ENCODE assay signal across 1 cellular context in the genomic region with DNA sequence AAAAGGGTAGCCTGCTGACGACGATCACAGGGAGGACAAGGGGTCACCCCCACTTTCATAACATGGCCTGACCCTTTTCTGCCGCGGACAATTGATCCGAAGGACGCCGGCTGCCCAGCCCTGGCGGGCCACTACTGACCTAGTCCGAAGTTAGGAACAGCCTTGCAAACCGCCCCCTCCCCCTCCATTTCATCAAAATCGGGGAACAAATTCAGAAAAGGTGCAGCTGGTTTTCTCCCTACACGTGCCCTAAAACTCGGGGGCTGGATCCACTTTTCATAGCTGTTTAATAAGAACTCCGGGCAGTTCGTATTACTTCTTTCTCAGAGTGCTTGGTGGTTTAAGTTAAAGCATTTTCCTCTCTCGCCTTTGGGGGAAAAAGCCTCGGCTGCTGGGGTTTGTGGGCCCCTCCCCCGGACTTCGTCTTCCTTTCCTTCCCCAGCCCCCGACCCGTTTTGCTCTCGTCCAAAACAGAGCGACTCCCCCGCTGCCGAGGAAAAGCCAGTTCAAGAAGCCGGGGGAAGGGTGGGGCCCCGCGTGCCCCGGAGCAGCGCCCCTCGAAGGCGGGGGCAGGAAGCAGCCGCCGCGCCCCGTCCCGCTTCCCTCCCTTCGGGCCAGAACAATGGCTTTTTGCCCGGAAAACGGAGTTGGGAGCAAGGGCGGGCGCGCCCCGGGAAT.
A peak's percentile ranks its signal among the peaks of the same experiment; 100 is the strongest.
TF ChIP-seq lines count a peak whose summit lies in the region.

No MANE protein-coding gene starts in this region.

TF ChIP-seq in SK-N-SH, 30 proteins besides CTCF, POLR2A, EP300 and RAD21:
- TF ChIP-seq MXI1 (IDR thresholded peaks at IDR 0.05; ENCODE audit: low read depth, low read length), result no peak; the same call in 1 of the 2 replicates
- peak; percentile 31; the same call in 1 of the 2 replicates for TF ChIP-seq GABPA (IDR thresholded peaks at IDR 0.05; ENCODE audit: low read depth)
- TF ChIP-seq, protein P1, sequence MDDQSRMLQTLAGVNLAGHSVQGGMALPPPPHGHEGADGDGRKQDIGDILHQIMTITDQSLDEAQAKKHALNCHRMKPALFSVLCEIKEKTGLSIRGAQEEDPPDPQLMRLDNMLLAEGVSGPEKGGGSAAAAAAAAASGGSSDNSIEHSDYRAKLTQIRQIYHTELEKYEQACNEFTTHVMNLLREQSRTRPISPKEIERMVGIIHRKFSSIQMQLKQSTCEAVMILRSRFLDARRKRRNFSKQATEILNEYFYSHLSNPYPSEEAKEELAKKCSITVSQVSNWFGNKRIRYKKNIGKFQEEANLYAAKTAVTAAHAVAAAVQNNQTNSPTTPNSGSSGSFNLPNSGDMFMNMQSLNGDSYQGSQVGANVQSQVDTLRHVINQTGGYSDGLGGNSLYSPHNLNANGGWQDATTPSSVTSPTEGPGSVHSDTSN (IDR thresholded peaks at IDR 0.05), result no peak
- TF ChIP-seq EZH2phosphoT487 (IDR thresholded peaks at IDR 0.05; ENCODE audit: borderline replicate concordance, low read depth), result no peak
- no peak for TF ChIP-seq GATA2 (CRISPR knock-in tag; IDR thresholded peaks at IDR 0.05)
- TF ChIP-seq USF1 (IDR thresholded peaks at IDR 0.05; ENCODE audit: borderline replicate concordance, low read depth), result no peak
- TF ChIP-seq JUND (IDR thresholded peaks at IDR 0.05), result no peak
- no peak for TF ChIP-seq ELF1 (IDR thresholded peaks at IDR 0.05)
- TF ChIP-seq SIN3A (IDR thresholded peaks at IDR 0.05; ENCODE audit: borderline replicate concordance, low read depth, low read length), result peak; percentile 61; the same call in 1 of the 2 replicates
- peak; percentile 50; the same call in 1 of the 2 replicates for TF ChIP-seq YY1 (IDR thresholded peaks at IDR 0.05; ENCODE audit: low read depth)
- TF ChIP-seq RXRA (IDR thresholded peaks at IDR 0.05; ENCODE audit: borderline replicate concordance, low read depth), result no peak
- TF ChIP-seq FOXM1 (IDR thresholded peaks at IDR 0.05; ENCODE audit: low read depth), result 0 out of 2 replicates have a peak, but pooled peaks have one; percentile 62
- no peak for TF ChIP-seq FOSL2 (IDR thresholded peaks at IDR 0.05; ENCODE audit: borderline replicate concordance, low read depth)
- no peak for TF ChIP-seq NRF1 (IDR thresholded peaks at IDR 0.05; ENCODE audit: low read depth, low read length)
- TF ChIP-seq IRF3 (IDR thresholded peaks at IDR 0.05; ENCODE audit: low read depth, low read length), result no peak
- TF ChIP-seq TEAD4 (IDR thresholded peaks at IDR 0.05; ENCODE audit: borderline replicate concordance, insufficient read depth), result no peak
- TF ChIP-seq NFIC (IDR thresholded peaks at IDR 0.05; ENCODE audit: borderline replicate concordance), result 0 out of 2 replicates have a peak, but pooled peaks have one; percentile 43
- no peak for TF ChIP-seq RFX5 (IDR thresholded peaks at IDR 0.05; ENCODE audit: low read length)
- TF ChIP-seq MEF2A (IDR thresholded peaks at IDR 0.05; ENCODE audit: borderline replicate concordance, low read depth), result no peak
- TF ChIP-seq, protein P2, sequence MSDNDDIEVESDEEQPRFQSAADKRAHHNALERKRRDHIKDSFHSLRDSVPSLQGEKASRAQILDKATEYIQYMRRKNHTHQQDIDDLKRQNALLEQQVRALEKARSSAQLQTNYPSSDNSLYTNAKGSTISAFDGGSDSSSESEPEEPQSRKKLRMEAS (IDR thresholded peaks at IDR 0.05; ENCODE audit: low read depth), result peak; percentile 74
- peak; percentile 65 for TF ChIP-seq CHD2 (IDR thresholded peaks at IDR 0.05; ENCODE audit: low read length, partially characterized antibody)
- no peak for TF ChIP-seq TCF12 (IDR thresholded peaks at IDR 0.05)
- TF ChIP-seq FOXJ3 (CRISPR knock-in tag; IDR thresholded peaks at IDR 0.05), result no peak; the same call in 1 of the 2 replicates
- peak; percentile 61; the same call in 1 of the 2 replicates for TF ChIP-seq TAF1 (IDR thresholded peaks at IDR 0.05; ENCODE audit: borderline replicate concordance, low read depth, low read length)
- peak; percentile 39; the same call in 1 of the 2 replicates for TF ChIP-seq POLR2AphosphoS5 (IDR thresholded peaks at IDR 0.05; ENCODE audit: low read depth, low read length)
- TF ChIP-seq USF2 (IDR thresholded peaks at IDR 0.05; ENCODE audit: borderline replicate concordance, low read depth, low read length), result no peak
- TF ChIP-seq SMC3 (IDR thresholded peaks at IDR 0.05; ENCODE audit: low read depth, low read length), result no peak
- TF ChIP-seq, protein P3, sequence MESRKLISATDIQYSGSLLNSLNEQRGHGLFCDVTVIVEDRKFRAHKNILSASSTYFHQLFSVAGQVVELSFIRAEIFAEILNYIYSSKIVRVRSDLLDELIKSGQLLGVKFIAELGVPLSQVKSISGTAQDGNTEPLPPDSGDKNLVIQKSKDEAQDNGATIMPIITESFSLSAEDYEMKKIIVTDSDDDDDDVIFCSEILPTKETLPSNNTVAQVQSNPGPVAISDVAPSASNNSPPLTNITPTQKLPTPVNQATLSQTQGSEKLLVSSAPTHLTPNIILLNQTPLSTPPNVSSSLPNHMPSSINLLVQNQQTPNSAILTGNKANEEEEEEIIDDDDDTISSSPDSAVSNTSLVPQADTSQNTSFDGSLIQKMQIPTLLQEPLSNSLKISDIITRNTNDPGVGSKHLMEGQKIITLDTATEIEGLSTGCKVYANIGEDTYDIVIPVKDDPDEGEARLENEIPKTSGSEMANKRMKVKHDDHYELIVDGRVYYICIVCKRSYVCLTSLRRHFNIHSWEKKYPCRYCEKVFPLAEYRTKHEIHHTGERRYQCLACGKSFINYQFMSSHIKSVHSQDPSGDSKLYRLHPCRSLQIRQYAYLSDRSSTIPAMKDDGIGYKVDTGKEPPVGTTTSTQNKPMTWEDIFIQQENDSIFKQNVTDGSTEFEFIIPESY (IDR thresholded peaks at IDR 0.05; ENCODE audit: borderline replicate concordance, low read depth), result no peak
- TF ChIP-seq REST (IDR thresholded peaks at IDR 0.05; ENCODE audit: low read depth, low read length), result peak; percentile 29; the same call in 1 of the 2 replicates
- peak; percentile 50; the same call in 1 of the 2 replicates for TF ChIP-seq RCOR1 (IDR thresholded peaks at IDR 0.05; ENCODE audit: low read length)
